8 cellular contexts compared by ENCODE assay signal in genomic region chr7:156764016-156764669, GRCh38.
DNase-seq lines count a peak whose midpoint lies in the region; ATAC-seq and TF ChIP-seq lines count a peak whose summit lies in the region.

No MANE protein-coding gene starts in this region.

- peaks cover 12% of the 10 kb centered on the region; the same call in 1 of the 2 replicates for H3K36me3 ChIP-seq in PC-3 (ENCODE audit: low read depth, low read length)

- H3K4me3 ChIP-seq in PC-3 (ENCODE audit: low read length), result no peak overlapping the region

- no peaks in the 10 kb centered on the region for H3K79me2 ChIP-seq in PC-3 (ENCODE audit: low read length)

- H3K4me2 ChIP-seq in PC-3 (ENCODE audit: low read length), result no peak overlapping the region

- no peak overlapping the region for H3K9ac ChIP-seq in PC-3 (ENCODE audit: low read length)

- H3K9me2 ChIP-seq in PC-3 (replicated peaks; ENCODE audit: low read length), result no peaks in the 10 kb centered on the region

- BruUV-seq in PC-3 (replicated peaks; lab: Mats Ljungman, UMichigan), result no TSS peak

- POLR2A ChIA-PET in PC-3 (lab: Charles Lee; ENCODE audit: unreplicated experiment), result interaction anchor here (0.6 kb wide), 1 partner anchor 37 kb away, joined by 3 read pairs; no protein-coding TSS in a partner anchor

- peak; percentile 82 for TF ChIP-seq CTCF in PC-3 (conservative IDR thresholded peaks at IDR 0.05; ENCODE audit: low read depth, low read length)

- CTCF ChIA-PET in PC-3 (lab: Charles Lee), result interaction anchor here (0.6 to 1.0 kb wide), 4 partner anchors 13 to 114 kb away, joined by 3 to 4 read pairs (median 3); no protein-coding TSS in a partner anchor

- H3K4me1 ChIP-seq in PC-3 (ENCODE audit: insufficient read depth, low read length), result peaks cover 3% of the 10 kb centered on the region; the same call in 1 of the 2 replicates

- H3F3A ChIP-seq in PC-3 (ENCODE audit: low read length, unreplicated experiment), result no peaks in the 10 kb centered on the region

- ATAC-seq in PC-3, result peak; percentile 100
- ATAC-seq in HG03571 (IDR thresholded peaks at IDR 0.05; ENCODE audit: unreplicated experiment), result no peak
- ATAC-seq in HG03097 (IDR thresholded peaks at IDR 0.05; ENCODE audit: low FRiP score, unreplicated experiment), result no peak

- DNase-seq in AG08395 (ENCODE audit: low spot score), result peak; percentile 81
- peak; percentile 91 for DNase-seq in HT-29 (ENCODE audit: low spot score)
- DNase-seq in PC-3, result peak; percentile 70
- peak; percentile 42 for DNase-seq in epidermal melanocyte (ENCODE audit: insufficient read length, low spot score)
- peak; percentile 73 for DNase-seq in mucosa of gallbladder (ENCODE audit: low spot score)
- DNase-seq in germinal center (ENCODE audit: low spot score), result no peak

- no peak overlapping the region for H2AFZ ChIP-seq in PC-3 (ENCODE audit: low read length)

- H3K9me3 ChIP-seq in PC-3 (ENCODE audit: low read length), result 0 out of 2 replicates have a peak, but pooled peaks cover 3% of the 10 kb centered on the region

- H4K20me1 ChIP-seq in PC-3 (ENCODE audit: low read length), result no peaks in the 10 kb centered on the region; the same call in 1 of the 2 replicates

- intact Hi-C loops in PC-3 (cut with micrococcal nuclease), result loop anchor here (1.0 to 5.0 kb wide), 4 partner anchors 92 to 962 kb away; no protein-coding TSS in a partner anchor

- no peak overlapping the region for H3K27ac ChIP-seq in PC-3 (ENCODE audit: low read length)

- H3K27me3 ChIP-seq in PC-3 (ENCODE audit: low read length), result no peaks in the 10 kb centered on the region
